ENCODE assay signal across 6 cellular contexts in genomic region chr17:42553866-42554249, GRCh38. TPM values are rescaled to one million over a fixed set of nuclear protein-coding genes. Genes with fewer than 3 reads are reported as not detected.
A peak's percentile ranks its signal among the peaks of the same experiment; 100 is the strongest.
DNase-seq lines count a peak whose midpoint lies in the region; ATAC-seq and TF ChIP-seq lines count a peak whose summit lies in the region.

No MANE protein-coding gene starts in this region.

- H3K27me3 ChIP-seq in suprapubic skin: no peaks in the 10 kb centered on the region

- peaks cover 33% of the 10 kb centered on the region for H3K4me1 ChIP-seq in suprapubic skin

- no peaks in the 10 kb centered on the region for H3K36me3 ChIP-seq in suprapubic skin

- H3K9me3 ChIP-seq in suprapubic skin: no peaks in the 10 kb centered on the region

- H3K27ac ChIP-seq in suprapubic skin: peak overlapping the region; percentile 81

- no peak for TF ChIP-seq CTCF in suprapubic skin (IDR thresholded peaks at IDR 0.05)

- DNase-seq in activated naive CD4-positive, alpha-beta T cell treated with Interleukin-2 at 50 U/mL for 16 hours: peak; percentile 21
- DNase-seq in activated naive CD4-positive, alpha-beta T cell treated with anti-CD3 and anti-CD28 coated beads, Interleukin-2, amount 50 U/mL, for 16 hours: no peak
- DNase-seq in Right ventricle myocardium superior: peak; percentile 42
- no peak for DNase-seq in suprapubic skin (ENCODE audit: low spot score in 2 of 2)
- DNase-seq in DMS153 (lab: John Stamatoyannopoulos, UW): no peak

- intact Hi-C loops in Right ventricle myocardium superior (cut with DNase I): no loop called here

- peak overlapping the region; percentile 88 for H3K4me3 ChIP-seq in suprapubic skin

- WGBS in suprapubic skin: 25% methylated on average over 7 of the region's 16 CpGs

- ATAC-seq in Right ventricle myocardium superior (ENCODE audit: poor library complexity): peak; percentile 2
- ATAC-seq in HG03432 (IDR thresholded peaks at IDR 0.05; ENCODE audit: unreplicated experiment): no peak

- no peak for TF ChIP-seq POLR2A in suprapubic skin (IDR thresholded peaks at IDR 0.05)

- TF ChIP-seq EP300 in suprapubic skin (IDR thresholded peaks at IDR 0.05): no peak

RNA-seq across cellular contexts. Expression of gene HSD17B1, which starts 1.1 kb away (rescaled TPM):
- total RNA-seq in Right ventricle myocardium superior: 0.78 TPM
- total RNA-seq in suprapubic skin: 1 to 10 TPM; 1.2 to 8.8 (median 3.2) TPM

RNA-seq across cellular contexts. Expression of gene COASY, which starts 8.1 kb away (rescaled TPM):
- 41.6 TPM for total RNA-seq in Right ventricle myocardium superior
- 10 to 100 TPM; 41.1 to 54.0 (median 46.0) TPM for total RNA-seq in suprapubic skin

RNA-seq across cellular contexts. Expression of gene MLX, which starts 13.0 kb away (rescaled TPM):
- total RNA-seq in Right ventricle myocardium superior: 69.1 TPM
- 10 to 100 TPM; 34.7 to 62.5 (median 44.3) TPM for total RNA-seq in suprapubic skin

RNA-seq across cellular contexts. Expression of gene NAGLU, which starts 17.8 kb away (rescaled TPM):
- 8.3 TPM for total RNA-seq in Right ventricle myocardium superior
- total RNA-seq in suprapubic skin: 10 to 100 TPM; 19.8 to 40.1 (median 30.4) TPM

RNA-seq across cellular contexts. Expression of gene PSMC3IP, which starts 23.7 kb away (rescaled TPM):
- total RNA-seq in Right ventricle myocardium superior (2.3 TPM), suprapubic skin (1 to 10 TPM; 2.3 to 4.0 (median 3.6) TPM)

Comparison
In these comparisons a context has a peak if more than half of its experiments do, and no peak if none do; other contexts are left out.
1. DNase-seq: peak in activated naive CD4-positive, alpha-beta T cell treated with Interleukin-2 at 50 U/mL for 16 hours (single experiment) and Right ventricle myocardium superior (single experiment); none in activated naive CD4-positive, alpha-beta T cell treated with anti-CD3 and anti-CD28 coated beads, Interleukin-2, amount 50 U/mL, for 16 hours (single experiment), suprapubic skin (0 of 2) and DMS153 (single experiment).